8 cellular contexts compared by ENCODE assay signal in genomic region chr6:10746915-10747250, GRCh38. TPM values are rescaled to one million over a fixed set of nuclear protein-coding genes. Genes with fewer than 3 reads are reported as not detected.
A peak's percentile ranks its signal among the peaks of the same experiment; 100 is the strongest.
DNase-seq lines count a peak whose midpoint lies in the region; TF ChIP-seq lines count a peak whose summit lies in the region.

No MANE protein-coding gene starts in this region.

- H3K4me3 Mint-ChIP-seq in CD8-positive, alpha-beta memory T cell, result peak overlapping the region; percentile 92 to 98 (median 96)
- H3K4me3 Mint-ChIP-seq in endodermal cell, result peak overlapping the region; percentile 95
- peak overlapping the region; percentile 89 for H3K4me3 Mint-ChIP-seq in osteocyte (ENCODE audit: unreplicated experiment)

- H3K36me3 ChIP-seq in CD8-positive, alpha-beta memory T cell (ENCODE audit: insufficient read depth, low read length), result peaks cover 4% of the 10 kb centered on the region
- H3K36me3 ChIP-seq in NT2/D1 (ENCODE audit: insufficient read depth, insufficient read length, low read length) (peaks cover 27% of the 10 kb centered on the region), endodermal cell (ENCODE audit: control insufficient read depth, insufficient read depth, low read length) (peaks cover 19% of the 10 kb centered on the region)

- H3K27me3 Mint-ChIP-seq in CD8-positive, alpha-beta memory T cell, result no peaks in the 10 kb centered on the region
- no peaks in the 10 kb centered on the region for H3K27me3 Mint-ChIP-seq in endodermal cell (ENCODE audit: insufficient read depth)
- no peaks in the 10 kb centered on the region for H3K27me3 Mint-ChIP-seq in osteocyte (ENCODE audit: unreplicated experiment)

- POLR2A ChIA-PET in CD8-positive, alpha-beta memory T cell (lab: Charles Lee), result interaction anchor here (1.7 to 3.4 kb wide), 2 partner anchors 26 to 52 kb away, joined by 8 to 18 read pairs; partner anchors contain the start of genes C6orf52 and PAK1IP1

- TF ChIP-seq CTCF in endodermal cell (conservative IDR thresholded peaks at IDR 0.05) (no peak), osteocyte (IDR thresholded peaks at IDR 0.05) (no peak)

- H3K9me3 ChIP-seq in CD8-positive, alpha-beta memory T cell (ENCODE audit: low read length), result no peaks in the 10 kb centered on the region
- H3K9me3 ChIP-seq in NT2/D1 (ENCODE audit: insufficient read depth, low read length) (no peaks in the 10 kb centered on the region), endodermal cell (ENCODE audit: control insufficient read depth, low read length) (no peaks in the 10 kb centered on the region)

- H3K27ac Mint-ChIP-seq in CD8-positive, alpha-beta memory T cell, result peak overlapping the region; percentile 91 to 99 (median 96)
- H3K27ac Mint-ChIP-seq in endodermal cell (peak overlapping the region; percentile 46), osteocyte (ENCODE audit: unreplicated experiment) (peak overlapping the region; percentile 93)

- peaks cover 0 to 29% (median 3%) of the 10 kb centered on the region in 3 donors for H3K36me3 Mint-ChIP-seq in CD8-positive, alpha-beta memory T cell
- H3K36me3 Mint-ChIP-seq in endodermal cell (ENCODE audit: low read depth) (peaks cover 21% of the 10 kb centered on the region), osteocyte (ENCODE audit: unreplicated experiment) (peaks cover 14% of the 10 kb centered on the region)

- 81 to 89% methylated on average over 9 of the region's 9 CpGs for WGBS in endodermal cell (ENCODE audit: insufficient coverage in 1 of 2, insufficient read length in 1 of 2), 2 experiments

- no peak for DNase-seq in CD8-positive, alpha-beta memory T cell
- DNase-seq in NT2/D1 (ENCODE audit: low read depth, low spot score) (no peak), endodermal cell (no peak), osteocyte (ENCODE audit: extremely low spot score, unreplicated experiment) (no peak), dedifferentiated amniotic fluid mesenchymal stem cell (ENCODE audit: extremely low spot score) (no peak), SKM-1 treated with dmso at 0.1 percent for 144 hours (lab: John Stamatoyannopoulos, UW; ENCODE audit: unreplicated experiment) (no peak), medulla oblongata (ENCODE audit: extremely low spot score) (no peak), NOMO-1 treated with DMSO at 0.1 percent for 48 hours (lab: John Stamatoyannopoulos, UW; ENCODE audit: unreplicated experiment) (no peak)

- H3K9ac ChIP-seq in NT2/D1 (ENCODE audit: insufficient read length, low read depth) (peak overlapping the region; percentile 16), endodermal cell (ENCODE audit: extremely low read depth, low read length, poor library complexity, severe bottlenecking) (no peak overlapping the region)

- H3K4me1 Mint-ChIP-seq in CD8-positive, alpha-beta memory T cell, result peaks cover 53 to 61% (median 58%) of the 10 kb centered on the region in 3 donors
- H3K4me1 Mint-ChIP-seq in endodermal cell (peaks cover 56% of the 10 kb centered on the region), osteocyte (ENCODE audit: unreplicated experiment) (peaks cover 21% of the 10 kb centered on the region)

- CTCF ChIA-PET in CD8-positive, alpha-beta memory T cell (lab: Charles Lee), result interaction anchor here (1.0 to 1.9 kb wide), 4 partner anchors 9 to 52 kb away, joined by 4 to 9 read pairs (median 6); partner anchors contain the start of genes C6orf52 and PAK1IP1

- no peaks in the 10 kb centered on the region for H3K9me3 Mint-ChIP-seq in CD8-positive, alpha-beta memory T cell
- no peaks in the 10 kb centered on the region for H3K9me3 Mint-ChIP-seq in endodermal cell
- H3K9me3 Mint-ChIP-seq in osteocyte (ENCODE audit: unreplicated experiment), result no peaks in the 10 kb centered on the region

- peak overlapping the region; percentile 80 for H3K27ac ChIP-seq in CD8-positive, alpha-beta memory T cell (ENCODE audit: low read depth, low read length)
- H3K27ac ChIP-seq in endodermal cell (ENCODE audit: low read depth, low read length), result no peak overlapping the region

- peak overlapping the region; percentile 92 for H3K4me3 ChIP-seq in CD8-positive, alpha-beta memory T cell (ENCODE audit: low read length)
- H3K4me3 ChIP-seq in NT2/D1 (ENCODE audit: insufficient read length, low read depth) (no peak overlapping the region), endodermal cell (ENCODE audit: low read length) (peak overlapping the region; percentile 87)

- H3K4me1 ChIP-seq in CD8-positive, alpha-beta memory T cell (ENCODE audit: insufficient read depth, low read length), result peaks cover 41% of the 10 kb centered on the region
- H3K4me1 ChIP-seq in NT2/D1 (ENCODE audit: insufficient read depth, insufficient read length) (no peaks in the 10 kb centered on the region), endodermal cell (ENCODE audit: control insufficient read depth, insufficient read depth, low read length) (peaks cover 18% of the 10 kb centered on the region)

- no peaks in the 10 kb centered on the region for H3K27me3 ChIP-seq in CD8-positive, alpha-beta memory T cell (ENCODE audit: insufficient read depth, low read length, poor library complexity, severe bottlenecking)
- H3K27me3 ChIP-seq in NT2/D1 (ENCODE audit: insufficient read depth, insufficient read length) (no peaks in the 10 kb centered on the region), endodermal cell (ENCODE audit: control insufficient read depth, insufficient read depth, low read length, poor library complexity, severe bottlenecking) (no peaks in the 10 kb centered on the region)

RNA-seq across cellular contexts. Expression of gene TMEM14B, which starts 0.7 kb away (rescaled TPM):
- 10 to 100 TPM; 82.0 to 85.1 TPM for total RNA-seq in CD8-positive, alpha-beta memory T cell
- polyA plus RNA-seq in CD8-positive, alpha-beta memory T cell, result 188 TPM
- total RNA-seq in endodermal cell (100 to 1,000 TPM; 165 to 242 TPM), osteocyte (59.0 and 61.6 TPM in 2 replicates)
- 111 TPM for polyA plus RNA-seq in endodermal cell (2013, experiment 1 of 2)
- polyA plus RNA-seq in endodermal cell (2013, experiment 2 of 2), result 120 TPM

RNA-seq across cellular contexts. Expression of gene TMEM14C, which starts 24.0 kb away (rescaled TPM):
- total RNA-seq in CD8-positive, alpha-beta memory T cell, result 10 to 100 TPM; 62.8 to 68.0 TPM
- polyA plus RNA-seq in CD8-positive, alpha-beta memory T cell, result 79.8 TPM
- total RNA-seq in endodermal cell, result 100 to 1,000 TPM; 102 to 118 TPM
- 149 TPM for polyA plus RNA-seq in endodermal cell (2013, experiment 1 of 2)
- polyA plus RNA-seq in endodermal cell (2013, experiment 2 of 2), result 146 TPM
- 121 and 122 TPM in 2 replicates for total RNA-seq in osteocyte

RNA-seq across cellular contexts. Expression of gene PAK1IP1, which starts 52.1 kb away (rescaled TPM):
- total RNA-seq in CD8-positive, alpha-beta memory T cell, result 10 to 100 TPM; 57.1 to 58.0 TPM
- 18.8 TPM for polyA plus RNA-seq in CD8-positive, alpha-beta memory T cell
- total RNA-seq in endodermal cell (10 to 100 TPM; 15.3 to 16.8 TPM), osteocyte (12.2 and 13.8 TPM in 2 replicates)
- 18.2 TPM for polyA plus RNA-seq in endodermal cell (2013, experiment 1 of 2)
- 17.8 TPM for polyA plus RNA-seq in endodermal cell (2013, experiment 2 of 2)

RNA-seq across cellular contexts. Expression of gene C6orf52, which starts 52.5 kb away (rescaled TPM):
- total RNA-seq in CD8-positive, alpha-beta memory T cell, result 1 to 10 TPM; 6.8 to 7.4 TPM
- not detected for polyA plus RNA-seq in CD8-positive, alpha-beta memory T cell
- total RNA-seq in endodermal cell, result 1 to 10 TPM; 1.7 to 1.9 TPM
- polyA plus RNA-seq in endodermal cell (2013, experiment 1 of 2), result 3.9 TPM
- polyA plus RNA-seq in endodermal cell (2013, experiment 2 of 2), result 3.4 TPM
- 0.73 and 0.84 TPM in 2 replicates for total RNA-seq in osteocyte

Comparison
In these comparisons a context has a peak if more than half of its experiments do, and no peak if none do; other contexts are left out.
1. H3K27ac Mint-ChIP-seq: peak in every context shown above with its lines; median percentile 96 in CD8-positive, alpha-beta memory T cell; 93 in osteocyte; 46 in endodermal cell.